ENCODE assay signal across 10 cellular contexts in genomic region chr15:31339558-31339895, GRCh38. TPM values are rescaled to one million over a fixed set of nuclear protein-coding genes. Genes with fewer than 3 reads are reported as not detected.
A peak's percentile ranks its signal among the peaks of the same experiment; 100 is the strongest.
DNase-seq lines count a peak whose midpoint lies in the region; ATAC-seq, FAIRE-seq and TF ChIP-seq lines count a peak whose summit lies in the region.
"Had no signal": no experiment of that assay in that cellular context is flagged by ENCODE, and none has a peak within 500 bp of the region (broad histone marks: within the 10 kb centered on the region; RNA-seq: fewer than 3 reads in every experiment).

No MANE protein-coding gene starts in this region.

- no CpG with 5 or more reads among the region's 10 CpGs for WGBS in gastroesophageal sphincter (ENCODE audit: low coverage in 1 of 2), 2 donors
- WGBS in smooth muscle cell (ENCODE audit: low lambda C conversion rate), result 87% methylated on average over 10 of the region's 10 CpGs

- H3K27me3 ChIP-seq in gastroesophageal sphincter (no peaks in the 10 kb centered on the region), smooth muscle cell (ENCODE audit: low read depth) (no peaks in the 10 kb centered on the region)

- TF ChIP-seq EP300 in gastroesophageal sphincter (IDR thresholded peaks at IDR 0.05), result no peak

- H3K4me1 ChIP-seq in gastroesophageal sphincter (peaks cover 31 to 100% (median 76%) of the 10 kb centered on the region in 3 donors), smooth muscle cell (ENCODE audit: low read depth) (no peaks in the 10 kb centered on the region)

- H3K9me3 Mint-ChIP-seq in HFFc6, result no peaks in the 10 kb centered on the region
- H3K9me3 Mint-ChIP-seq in T-cell, result no peaks in the 10 kb centered on the region

- H3K27ac ChIP-seq in gastroesophageal sphincter (peak overlapping the region; percentile 29 to 86 (median 80)), smooth muscle cell (ENCODE audit: low read depth) (peak overlapping the region; percentile 94)

- peak overlapping the region; percentile 81 for H3K9ac ChIP-seq in smooth muscle cell (ENCODE audit: low read depth)

- H3F3A ChIP-seq in smooth muscle cell (ENCODE audit: low read depth), result no peaks in the 10 kb centered on the region

- no peak for TF ChIP-seq POLR2A in gastroesophageal sphincter (IDR thresholded peaks at IDR 0.05)

- intact Hi-C loops in head of caudate nucleus (cut with DNase I), result no loop called here

- H3K36me3 ChIP-seq in gastroesophageal sphincter (no peaks in the 10 kb centered on the region), smooth muscle cell (ENCODE audit: low read depth) (no peaks in the 10 kb centered on the region)

- CTCF ChIA-PET in T-cell (lab: Charles Lee), result interaction anchor here in 1 of 2 donors (1.4 kb wide), 1 partner anchor 96 kb away, joined by 3 read pairs; no protein-coding TSS in a partner anchor

- TF ChIP-seq CTCF in HFFc6 (IDR thresholded peaks at IDR 0.05) (no peak), gastroesophageal sphincter (IDR thresholded peaks at IDR 0.05) (no peak), smooth muscle cell (IDR thresholded peaks at IDR 0.05; ENCODE audit: borderline replicate concordance, insufficient read depth, poor library complexity, severe bottlenecking) (no peak)

- H2AFZ ChIP-seq in smooth muscle cell (ENCODE audit: low read depth), result no peak overlapping the region

- no peak for FAIRE-seq in HTR-8/SVneo (lab: Jason Lieb, UNC)

- POLR2A ChIA-PET in T-cell (lab: Charles Lee), result no interaction called here

- H3K4me2 ChIP-seq in smooth muscle cell, result peak overlapping the region; percentile 11

- H3K4me1 Mint-ChIP-seq in HFFc6 (ENCODE audit: low read depth), result peaks cover 26% of the 10 kb centered on the region
- peaks cover 98 to 100% (median 100%) of the 10 kb centered on the region in 3 donors for H3K4me1 Mint-ChIP-seq in T-cell

- H3K4me3 Mint-ChIP-seq in HFFc6, result peak overlapping the region; percentile 81
- H3K4me3 Mint-ChIP-seq in T-cell, result peak overlapping the region in 1 of 3 donors; percentile 94

- no peak for ATAC-seq in T-cell (replicated peaks in 1 of 4)
- no peak for ATAC-seq in gastroesophageal sphincter
- no peak for ATAC-seq in GM18867 (IDR thresholded peaks at IDR 0.05; ENCODE audit: unreplicated experiment)

- peaks cover 99% of the 10 kb centered on the region for H4K20me1 ChIP-seq in smooth muscle cell (ENCODE audit: low read depth)

- H3K4me3 ChIP-seq in gastroesophageal sphincter (peak overlapping the region in 1 of 2 donors; percentile 20), smooth muscle cell (no peak overlapping the region)

- H3K27ac Mint-ChIP-seq in HFFc6 (peak overlapping the region; percentile 99), T-cell (peak overlapping the region; percentile 96 to 98)

- no peaks in the 10 kb centered on the region for H3K27me3 Mint-ChIP-seq in HFFc6 (ENCODE audit: insufficient read depth)
- H3K27me3 Mint-ChIP-seq in T-cell, result no peaks in the 10 kb centered on the region

- H3K36me3 Mint-ChIP-seq in HFFc6 (ENCODE audit: low read depth), result no peaks in the 10 kb centered on the region
- peaks cover 3% of the 10 kb centered on the region for H3K36me3 Mint-ChIP-seq in T-cell

- H3K9me3 ChIP-seq in gastroesophageal sphincter (no peaks in the 10 kb centered on the region), smooth muscle cell (replicated peaks; ENCODE audit: low read depth) (no peaks in the 10 kb centered on the region)

- DNase-seq in HFFc6, result no peak
- no peak for DNase-seq in T-cell
- DNase-seq in smooth muscle cell (lab: John Stamatoyannopoulos, UW; ENCODE audit: unreplicated experiment), result no peak
- DNase-seq in HTR-8/SVneo (ENCODE audit: insufficient read length, low spot score), result no peak
- DNase-seq in NCI-H146 (lab: John Stamatoyannopoulos, UW), result no peak
- DNase-seq in head of caudate nucleus, result no peak
- DNase-seq: activated CD8-positive, alpha-beta memory T cell treated with anti-CD3 and anti-CD28 coated beads, Interleukin-2, amount 50 U/mL, for 4 hours; NK-92 treated with Interleukin-12 subunit alpha and Interleukin-12 subunit beta, amount 100 ng/mL, for 24 hours had no signal

- peaks cover 100% of the 10 kb centered on the region for H3K79me2 ChIP-seq in smooth muscle cell (ENCODE audit: low read depth)

RNA-seq across cellular contexts. Expression of gene KLF13, which starts 12.9 kb away (rescaled TPM):
- total RNA-seq in HFFc6 (2021; fragmentation: NEBNext Ultra II Directional; extraction: Animal tissue kit (Norgen Biotek cat#: 25700)), result 10 to 100 TPM; 22.5 to 29.1 (median 23.5) TPM
- total RNA-seq in T-cell (100 to 1,000 TPM; 218 to 327 (median 288) TPM), gastroesophageal sphincter (100 to 1,000 TPM in 1 of 4 donors, 10 to 100 TPM in 3; 49.7 to 106 (median 76.1) TPM), smooth muscle cell (74.2 and 77.4 TPM in 2 replicates)
- polyA plus RNA-seq in smooth muscle cell, result 42.1 and 58.0 TPM in 2 replicates
